ENCODE assay signal across 1 cellular context in the genomic region with DNA sequence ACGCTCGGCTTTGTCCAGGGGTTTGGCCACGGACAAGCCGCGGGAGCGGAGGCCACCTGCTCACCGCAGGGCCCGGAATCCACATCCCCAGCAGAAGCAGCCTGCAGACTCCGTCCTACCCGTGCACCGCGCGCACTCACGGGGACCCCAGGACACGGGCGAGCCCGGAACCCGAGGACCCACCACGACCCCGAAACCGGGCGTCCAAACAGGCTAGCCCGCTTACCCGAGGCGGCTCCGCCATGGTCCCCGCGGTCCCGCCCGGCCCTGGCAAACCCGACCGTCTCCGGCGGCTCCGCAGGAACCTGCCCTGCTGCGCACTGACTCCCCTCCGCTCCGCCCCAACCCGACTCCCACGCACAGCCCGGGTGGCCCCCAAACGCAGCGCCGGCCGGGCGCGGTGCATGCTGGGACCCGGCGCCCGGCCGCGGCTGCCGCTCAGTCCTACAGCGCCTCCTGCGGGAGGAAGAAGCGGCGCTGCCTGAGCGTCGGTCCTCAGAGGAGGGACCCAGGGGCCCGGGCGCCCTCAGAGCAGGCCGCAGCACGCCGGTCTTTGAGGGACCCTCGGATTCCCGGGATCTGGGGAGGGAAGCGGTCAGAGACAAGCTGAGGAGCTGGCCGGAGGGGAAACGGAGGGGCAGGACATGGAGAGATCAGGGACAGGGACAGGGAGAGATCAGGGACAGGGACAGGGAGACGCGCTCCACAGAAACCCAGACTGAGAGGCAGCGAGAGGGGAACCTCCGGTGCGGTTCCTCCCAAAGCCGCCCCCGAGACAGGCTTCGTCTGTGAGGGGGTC.
TF ChIP-seq lines count a peak whose summit lies in the region.

A gene with protein sequence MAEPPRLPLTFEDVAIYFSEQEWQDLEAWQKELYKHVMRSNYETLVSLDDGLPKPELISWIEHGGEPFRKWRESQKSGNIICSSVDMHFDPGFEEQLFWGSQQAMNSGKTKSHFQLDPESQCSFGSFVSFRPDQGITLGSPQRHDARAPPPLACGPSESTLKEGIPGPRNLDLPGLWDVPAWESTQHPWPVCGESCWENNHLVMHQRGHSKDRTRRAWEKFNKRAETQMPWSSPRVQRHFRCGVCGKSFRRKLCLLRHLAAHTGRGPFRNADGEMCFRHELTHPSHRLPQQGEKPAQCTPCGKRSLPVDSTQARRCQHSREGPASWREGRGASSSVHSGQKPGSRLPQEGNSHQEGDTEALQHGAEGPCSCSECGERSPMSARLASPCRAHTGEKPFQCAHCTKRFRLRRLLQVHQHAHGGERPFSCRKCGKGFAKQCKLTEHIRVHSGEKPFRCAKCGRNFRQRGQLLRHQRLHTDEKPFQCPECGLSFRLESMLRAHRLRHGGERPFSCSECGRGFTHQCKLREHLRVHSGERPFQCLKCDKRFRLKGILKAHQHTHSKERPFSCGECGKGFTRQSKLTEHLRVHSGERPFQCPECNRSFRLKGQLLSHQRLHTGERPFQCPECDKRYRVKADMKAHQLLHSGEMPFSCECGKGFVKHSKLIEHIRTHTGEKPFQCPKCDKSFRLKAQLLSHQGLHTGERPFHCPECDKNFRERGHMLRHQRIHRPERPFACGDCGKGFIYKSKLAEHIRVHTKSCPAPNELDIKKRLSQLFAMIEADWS (minus strand): TSS at position 322 of the 799 bp plus-strand sequence. CDS start 78 bp downstream, at position 244.

TF ChIP-seq in SK-N-SH, 30 proteins besides CTCF, POLR2A, EP300 and RAD21 (continued from another document):
- TF ChIP-seq, protein P1, sequence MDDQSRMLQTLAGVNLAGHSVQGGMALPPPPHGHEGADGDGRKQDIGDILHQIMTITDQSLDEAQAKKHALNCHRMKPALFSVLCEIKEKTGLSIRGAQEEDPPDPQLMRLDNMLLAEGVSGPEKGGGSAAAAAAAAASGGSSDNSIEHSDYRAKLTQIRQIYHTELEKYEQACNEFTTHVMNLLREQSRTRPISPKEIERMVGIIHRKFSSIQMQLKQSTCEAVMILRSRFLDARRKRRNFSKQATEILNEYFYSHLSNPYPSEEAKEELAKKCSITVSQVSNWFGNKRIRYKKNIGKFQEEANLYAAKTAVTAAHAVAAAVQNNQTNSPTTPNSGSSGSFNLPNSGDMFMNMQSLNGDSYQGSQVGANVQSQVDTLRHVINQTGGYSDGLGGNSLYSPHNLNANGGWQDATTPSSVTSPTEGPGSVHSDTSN (IDR thresholded peaks at IDR 0.05): peak; percentile 21; the same call in 1 of the 2 replicates
- TF ChIP-seq, protein P2, sequence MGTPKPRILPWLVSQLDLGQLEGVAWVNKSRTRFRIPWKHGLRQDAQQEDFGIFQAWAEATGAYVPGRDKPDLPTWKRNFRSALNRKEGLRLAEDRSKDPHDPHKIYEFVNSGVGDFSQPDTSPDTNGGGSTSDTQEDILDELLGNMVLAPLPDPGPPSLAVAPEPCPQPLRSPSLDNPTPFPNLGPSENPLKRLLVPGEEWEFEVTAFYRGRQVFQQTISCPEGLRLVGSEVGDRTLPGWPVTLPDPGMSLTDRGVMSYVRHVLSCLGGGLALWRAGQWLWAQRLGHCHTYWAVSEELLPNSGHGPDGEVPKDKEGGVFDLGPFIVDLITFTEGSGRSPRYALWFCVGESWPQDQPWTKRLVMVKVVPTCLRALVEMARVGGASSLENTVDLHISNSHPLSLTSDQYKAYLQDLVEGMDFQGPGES (IDR thresholded peaks at IDR 0.05; ENCODE audit: low read depth, low read length): no peak
- TF ChIP-seq NRF1 (IDR thresholded peaks at IDR 0.05; ENCODE audit: low read depth, low read length): peak; percentile 58
- peak; percentile 48; the same call in 1 of the 2 replicates for TF ChIP-seq ELF1 (IDR thresholded peaks at IDR 0.05)
- TF ChIP-seq RCOR1 (IDR thresholded peaks at IDR 0.05; ENCODE audit: low read length): no peak; the same call in 1 of the 2 replicates
- TF ChIP-seq, protein P3, sequence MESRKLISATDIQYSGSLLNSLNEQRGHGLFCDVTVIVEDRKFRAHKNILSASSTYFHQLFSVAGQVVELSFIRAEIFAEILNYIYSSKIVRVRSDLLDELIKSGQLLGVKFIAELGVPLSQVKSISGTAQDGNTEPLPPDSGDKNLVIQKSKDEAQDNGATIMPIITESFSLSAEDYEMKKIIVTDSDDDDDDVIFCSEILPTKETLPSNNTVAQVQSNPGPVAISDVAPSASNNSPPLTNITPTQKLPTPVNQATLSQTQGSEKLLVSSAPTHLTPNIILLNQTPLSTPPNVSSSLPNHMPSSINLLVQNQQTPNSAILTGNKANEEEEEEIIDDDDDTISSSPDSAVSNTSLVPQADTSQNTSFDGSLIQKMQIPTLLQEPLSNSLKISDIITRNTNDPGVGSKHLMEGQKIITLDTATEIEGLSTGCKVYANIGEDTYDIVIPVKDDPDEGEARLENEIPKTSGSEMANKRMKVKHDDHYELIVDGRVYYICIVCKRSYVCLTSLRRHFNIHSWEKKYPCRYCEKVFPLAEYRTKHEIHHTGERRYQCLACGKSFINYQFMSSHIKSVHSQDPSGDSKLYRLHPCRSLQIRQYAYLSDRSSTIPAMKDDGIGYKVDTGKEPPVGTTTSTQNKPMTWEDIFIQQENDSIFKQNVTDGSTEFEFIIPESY (IDR thresholded peaks at IDR 0.05; ENCODE audit: borderline replicate concordance, low read depth): 0 out of 2 replicates have a peak, but pooled peaks have one; percentile 13
- peak; percentile 58 for TF ChIP-seq SMC3 (IDR thresholded peaks at IDR 0.05; ENCODE audit: low read depth, low read length)
- peak; percentile 39 for TF ChIP-seq NFIC (IDR thresholded peaks at IDR 0.05; ENCODE audit: borderline replicate concordance)
- TF ChIP-seq, protein P4, sequence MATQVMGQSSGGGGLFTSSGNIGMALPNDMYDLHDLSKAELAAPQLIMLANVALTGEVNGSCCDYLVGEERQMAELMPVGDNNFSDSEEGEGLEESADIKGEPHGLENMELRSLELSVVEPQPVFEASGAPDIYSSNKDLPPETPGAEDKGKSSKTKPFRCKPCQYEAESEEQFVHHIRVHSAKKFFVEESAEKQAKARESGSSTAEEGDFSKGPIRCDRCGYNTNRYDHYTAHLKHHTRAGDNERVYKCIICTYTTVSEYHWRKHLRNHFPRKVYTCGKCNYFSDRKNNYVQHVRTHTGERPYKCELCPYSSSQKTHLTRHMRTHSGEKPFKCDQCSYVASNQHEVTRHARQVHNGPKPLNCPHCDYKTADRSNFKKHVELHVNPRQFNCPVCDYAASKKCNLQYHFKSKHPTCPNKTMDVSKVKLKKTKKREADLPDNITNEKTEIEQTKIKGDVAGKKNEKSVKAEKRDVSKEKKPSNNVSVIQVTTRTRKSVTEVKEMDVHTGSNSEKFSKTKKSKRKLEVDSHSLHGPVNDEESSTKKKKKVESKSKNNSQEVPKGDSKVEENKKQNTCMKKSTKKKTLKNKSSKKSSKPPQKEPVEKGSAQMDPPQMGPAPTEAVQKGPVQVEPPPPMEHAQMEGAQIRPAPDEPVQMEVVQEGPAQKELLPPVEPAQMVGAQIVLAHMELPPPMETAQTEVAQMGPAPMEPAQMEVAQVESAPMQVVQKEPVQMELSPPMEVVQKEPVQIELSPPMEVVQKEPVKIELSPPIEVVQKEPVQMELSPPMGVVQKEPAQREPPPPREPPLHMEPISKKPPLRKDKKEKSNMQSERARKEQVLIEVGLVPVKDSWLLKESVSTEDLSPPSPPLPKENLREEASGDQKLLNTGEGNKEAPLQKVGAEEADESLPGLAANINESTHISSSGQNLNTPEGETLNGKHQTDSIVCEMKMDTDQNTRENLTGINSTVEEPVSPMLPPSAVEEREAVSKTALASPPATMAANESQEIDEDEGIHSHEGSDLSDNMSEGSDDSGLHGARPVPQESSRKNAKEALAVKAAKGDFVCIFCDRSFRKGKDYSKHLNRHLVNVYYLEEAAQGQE (IDR thresholded peaks at IDR 0.05; ENCODE audit: low read depth, low read length): peak; percentile 54; the same call in 1 of the 2 replicates
- no peak for TF ChIP-seq GATA2 (CRISPR knock-in tag; IDR thresholded peaks at IDR 0.05)
- peak; percentile 94 for TF ChIP-seq TAF1 (IDR thresholded peaks at IDR 0.05; ENCODE audit: borderline replicate concordance, low read depth, low read length)
- peak; percentile 74 for TF ChIP-seq CHD2 (IDR thresholded peaks at IDR 0.05; ENCODE audit: low read length, partially characterized antibody)
- TF ChIP-seq FOXJ3 (CRISPR knock-in tag; IDR thresholded peaks at IDR 0.05): 0 out of 2 replicates have a peak, but pooled peaks have one; percentile 53
- TF ChIP-seq POLR2AphosphoS5 (IDR thresholded peaks at IDR 0.05; ENCODE audit: low read depth, low read length): peak; percentile 92
